Comparison of ENCODE assay signal across 18 cellular contexts in genomic region chr2:32376756-32377155, GRCh38. TPM values are rescaled to one million over a fixed set of nuclear protein-coding genes. Genes with fewer than 3 reads are reported as not detected.
A peak's percentile ranks its signal among the peaks of the same experiment; 100 is the strongest.
DNase-seq lines count a peak whose midpoint lies in the region; ATAC-seq and TF ChIP-seq lines count a peak whose summit lies in the region.
"Had no signal": no experiment of that assay in that cellular context is flagged by ENCODE, and none has a peak within 500 bp of the region (broad histone marks: within the 10 kb centered on the region; RNA-seq: fewer than 3 reads in every experiment).

No MANE protein-coding gene starts in this region.

- POLR2A ChIA-PET in CD4-positive, alpha-beta T cell (lab: Charles Lee): no interaction called here

- H3K36me3 Mint-ChIP-seq in CD4-positive, alpha-beta T cell (ENCODE audit: low read depth): peaks cover 48% of the 10 kb centered on the region
- peaks cover 22% of the 10 kb centered on the region for H3K36me3 Mint-ChIP-seq in memory B cell

- no peaks in the 10 kb centered on the region for H3K27me3 ChIP-seq in CD4-positive, alpha-beta T cell (ENCODE audit: control insufficient read depth, insufficient read depth, low read length)
- H3K27me3 ChIP-seq: BE2C had no signal

- no peak overlapping the region for H3K4me3 Mint-ChIP-seq in CD4-positive, alpha-beta T cell
- H3K4me3 Mint-ChIP-seq in memory B cell: no peak overlapping the region
- H3K4me3 Mint-ChIP-seq: T-helper 1 cell treated with Interleukin-12 subunit alpha and Interleukin-12 subunit beta and Interleukin-4 antibody, amounts not matched to agents 30 μg/mL and 1 μg/mL, for 36 hours had no signal

- peak overlapping the region; percentile 55 for H3K27ac Mint-ChIP-seq in CD4-positive, alpha-beta T cell
- H3K27ac Mint-ChIP-seq in memory B cell: peak overlapping the region; percentile 35
- H3K27ac Mint-ChIP-seq: T-helper 1 cell treated with Interleukin-12 subunit alpha and Interleukin-12 subunit beta and Interleukin-4 antibody, amounts not matched to agents 30 μg/mL and 1 μg/mL, for 36 hours had no signal

- no peak for TF ChIP-seq CTCF in CD4-positive, alpha-beta T cell (IDR thresholded peaks at IDR 0.05)

- no peaks in the 10 kb centered on the region for H3K9me3 ChIP-seq in CD4-positive, alpha-beta T cell (ENCODE audit: control insufficient read depth, low read length)
- H3K9me3 ChIP-seq: BE2C had no signal

- DNase-seq in CD4-positive, alpha-beta T cell: no peak
- peak; percentile 16 for DNase-seq in OCI-M1 (lab: John Stamatoyannopoulos, UW)
- no peak for DNase-seq in memory B cell (ENCODE audit: low spot score in 2 of 2)
- no peak for DNase-seq in middle frontal gyrus (ENCODE audit: extremely low spot score, low spot score)
- no peak for DNase-seq in stimulated activated CD4-positive, alpha-beta T cell treated with anti-CD3 and anti-CD28 coated beads, Interleukin-4, amount 100 ng/mL, for 24 hours
- DNase-seq: BE2C, DMS 273 treated with DMSO at 0.1 percent for 48 hours, GDM1, HCEC 1CT, NCI-H1436 treated with DMSO at 0.1 percent for 48 hours, NCI-H2029 treated with DMSO at 0.1 percent for 48 hours, NCI-H510A, NCI-H82, SHP77 had no signal

- CTCF ChIA-PET in CD4-positive, alpha-beta T cell (lab: Charles Lee): no interaction called here

- intact Hi-C loops in CD4-positive, alpha-beta T cell (cut with DNase I, micrococcal nuclease): no loop called here

- no peaks in the 10 kb centered on the region for H3K9me3 Mint-ChIP-seq in CD4-positive, alpha-beta T cell
- H3K9me3 Mint-ChIP-seq in memory B cell: no peaks in the 10 kb centered on the region
- H3K9me3 Mint-ChIP-seq: T-helper 1 cell treated with Interleukin-12 subunit alpha and Interleukin-12 subunit beta and Interleukin-4 antibody, amounts not matched to agents 30 μg/mL and 1 μg/mL, for 36 hours had no signal

- no peaks in the 10 kb centered on the region for H3K27me3 Mint-ChIP-seq in CD4-positive, alpha-beta T cell
- H3K27me3 Mint-ChIP-seq in memory B cell: no peaks in the 10 kb centered on the region

- H3K4me1 Mint-ChIP-seq in CD4-positive, alpha-beta T cell (ENCODE audit: low read depth): peaks cover 71% of the 10 kb centered on the region
- peaks cover 28% of the 10 kb centered on the region for H3K4me1 Mint-ChIP-seq in memory B cell

- no peak for ATAC-seq in CD4-positive, alpha-beta T cell (ENCODE audit: poor library complexity)
- ATAC-seq in GM18868 (IDR thresholded peaks at IDR 0.05; ENCODE audit: unreplicated experiment) (peak; percentile 68), memory B cell (ENCODE audit: low read depth) (no peak), GM18498 (IDR thresholded peaks at IDR 0.05; ENCODE audit: unreplicated experiment) (no peak)

- H3K27ac ChIP-seq in CD4-positive, alpha-beta T cell (ENCODE audit: low read depth, low read length): no peak overlapping the region
- H3K27ac ChIP-seq: HL-60 had no signal

RNA-seq across cellular contexts. Expression of gene BIRC6, which starts 19.9 kb away (rescaled TPM):
- total RNA-seq in CD4-positive, alpha-beta T cell: 100 to 1,000 TPM; 110 to 113 TPM
